ENCODE assay signal across 28 cellular contexts in the genomic region with DNA sequence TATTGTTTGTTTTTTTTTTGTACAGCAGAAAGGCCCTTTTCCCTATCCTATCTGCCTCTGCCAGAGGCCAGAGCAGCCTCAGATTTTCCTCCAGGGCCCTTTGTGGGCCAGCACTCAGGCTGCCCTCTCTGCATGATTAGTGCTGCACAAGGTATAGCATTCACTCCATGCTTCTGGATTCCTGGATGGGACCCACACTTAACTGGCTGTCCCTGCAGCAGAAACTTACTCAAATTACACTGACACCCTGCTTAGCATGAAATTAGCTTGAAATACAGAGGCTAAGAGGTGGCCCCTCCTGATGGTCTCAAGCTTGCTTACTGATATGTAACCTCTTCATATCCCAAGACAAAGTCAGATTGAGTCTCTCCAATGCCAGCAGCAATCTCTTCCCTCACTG.
DNase-seq lines count a peak whose midpoint lies in the region; TF ChIP-seq lines count a peak whose summit lies in the region.
"Had no signal": no experiment of that assay in that cellular context is flagged by ENCODE, and none has a peak within 500 bp of the region (broad histone marks: within the 10 kb centered on the region; RNA-seq: fewer than 3 reads in every experiment).

No MANE protein-coding gene starts in this region.

- peaks cover 22% of the 10 kb centered on the region for H3K4me1 Mint-ChIP-seq in dendritic cell treated with granulocyte-macrophage colony-stimulating factor and Interleukin-4, amounts not matched to agents 40 ng/mL and 50 ng/mL, for 4 days (ENCODE audit: low read depth)
- peaks cover 10% of the 10 kb centered on the region for H3K4me1 Mint-ChIP-seq in nephron progenitor cell
- H3K4me1 Mint-ChIP-seq: CD8-positive, alpha-beta memory T cell had no signal

- no peaks in the 10 kb centered on the region for H3K4me1 ChIP-seq in OCI-LY7 (ENCODE audit: insufficient read depth, low read length, poor library complexity, severe bottlenecking)
- H3K4me1 ChIP-seq: BE2C had no signal

- DNase-seq in ELF-1 (ENCODE audit: low read depth, low spot score) (peak; percentile 27), OCI-M1 (lab: John Stamatoyannopoulos, UW) (peak; percentile 52), nephron progenitor cell (peak; percentile 10), kidney glomerular epithelial cell (lab: John Stamatoyannopoulos, UW) (no peak), OCI-LY7 (ENCODE audit: low spot score) (no peak), foreskin melanocyte (no peak)
- DNase-seq: 8988T; ACHN; BE2C; CD8-positive, alpha-beta memory T cell; DMS 273 treated with DMSO at 0.1 percent for 48 hours; DMS79; EL; GF-D8; HCEC 1CT; IMR-90; KG1; MG63; NCI-H1105 treated with DMSO at 0.1 percent for 48 hours; NCI-H2029 treated with DMSO at 0.1 percent for 48 hours; NCI-H446 treated with DMSO at 0.1 percent for 48 hours; NCI-H526; NCI-H82; SHP77 treated with DMSO at 0.1 percent for 48 hours had no signal

- no TSS peak for BruUV-seq in OCI-LY7 (replicated peaks; lab: Mats Ljungman, UMichigan)

- no peaks in the 10 kb centered on the region for H3K36me3 Mint-ChIP-seq in dendritic cell treated with granulocyte-macrophage colony-stimulating factor and Interleukin-4, amounts not matched to agents 40 ng/mL and 50 ng/mL, for 4 days (ENCODE audit: low read depth)
- H3K36me3 Mint-ChIP-seq in nephron progenitor cell (ENCODE audit: low read depth) = no peaks in the 10 kb centered on the region
- H3K36me3 Mint-ChIP-seq: CD14-positive monocyte; CD8-positive, alpha-beta memory T cell had no signal

- H3K36me3 ChIP-seq in OCI-LY7 (ENCODE audit: insufficient read depth, low read length) = no peaks in the 10 kb centered on the region
- H3K36me3 ChIP-seq: BE2C, MG63 had no signal

- CTCF ChIA-PET in OCI-LY7 (lab: Charles Lee; ENCODE audit: unreplicated experiment) = no interaction called here

- POLR2A ChIA-PET in OCI-LY7 (lab: Charles Lee) = no interaction called here

- intact Hi-C loops in dendritic cell treated with granulocyte-macrophage colony-stimulating factor and Interleukin-4, amounts not matched to agents 40 ng/mL and 50 ng/mL, for 4 days (cut with micrococcal nuclease) = no loop called here
- intact Hi-C loops in OCI-LY7 (cut with micrococcal nuclease; ENCODE audit: unreplicated experiment) = no loop called here

- no peak overlapping the region for H3K4me2 ChIP-seq in OCI-LY7 (ENCODE audit: low read length)

- no peak overlapping the region for H3K27ac ChIP-seq in OCI-LY7 (ENCODE audit: low read depth, low read length, poor library complexity, severe bottlenecking)
- H3K27ac ChIP-seq: RWPE1, SK-N-MC had no signal

- H3K27me3 Mint-ChIP-seq in dendritic cell treated with granulocyte-macrophage colony-stimulating factor and Interleukin-4, amounts not matched to agents 40 ng/mL and 50 ng/mL, for 4 days = peaks cover 3% of the 10 kb centered on the region
- H3K27me3 Mint-ChIP-seq in nephron progenitor cell (ENCODE audit: low read depth, poor library complexity) = no peaks in the 10 kb centered on the region
- H3K27me3 Mint-ChIP-seq: CD8-positive, alpha-beta memory T cell had no signal

- no peaks in the 10 kb centered on the region for H3K79me2 ChIP-seq in OCI-LY7 (ENCODE audit: insufficient read depth, low read depth, low read length)

- H3K9me2 ChIP-seq in OCI-LY7 (ENCODE audit: insufficient read depth, low read length) = no peaks in the 10 kb centered on the region

- no peak overlapping the region for H3K4me3 ChIP-seq in OCI-LY7 (ENCODE audit: low read depth, low read length, poor library complexity, severe bottlenecking)
- H3K4me3 ChIP-seq: MG63, SK-N-MC had no signal

- no peak overlapping the region for H3K4me3 Mint-ChIP-seq in dendritic cell treated with granulocyte-macrophage colony-stimulating factor and Interleukin-4, amounts not matched to agents 40 ng/mL and 50 ng/mL, for 4 days
- H3K4me3 Mint-ChIP-seq in nephron progenitor cell = no peak overlapping the region
- H3K4me3 Mint-ChIP-seq: CD14-positive monocyte; CD8-positive, alpha-beta memory T cell had no signal

- no peaks in the 10 kb centered on the region for H3K9me3 ChIP-seq in OCI-LY7 (ENCODE audit: low read length)
- H3K9me3 ChIP-seq: BE2C, MG63 had no signal

- no peak for TF ChIP-seq CTCF in nephron progenitor cell (IDR thresholded peaks at IDR 0.05)
- no peak for TF ChIP-seq CTCF in OCI-LY7 (conservative IDR thresholded peaks at IDR 0.05; ENCODE audit: low read length)

- no peaks in the 10 kb centered on the region for H3K9me3 Mint-ChIP-seq in dendritic cell treated with granulocyte-macrophage colony-stimulating factor and Interleukin-4, amounts not matched to agents 40 ng/mL and 50 ng/mL, for 4 days
- no peaks in the 10 kb centered on the region for H3K9me3 Mint-ChIP-seq in nephron progenitor cell

- no peaks in the 10 kb centered on the region for H4K20me1 ChIP-seq in OCI-LY7 (ENCODE audit: insufficient read depth, low read length)

- peak overlapping the region; percentile 22 for H3K27ac Mint-ChIP-seq in dendritic cell treated with granulocyte-macrophage colony-stimulating factor and Interleukin-4, amounts not matched to agents 40 ng/mL and 50 ng/mL, for 4 days
- peak overlapping the region; percentile 50 for H3K27ac Mint-ChIP-seq in nephron progenitor cell
- H3K27ac Mint-ChIP-seq: CD14-positive monocyte; CD8-positive, alpha-beta memory T cell had no signal

- H2AFZ ChIP-seq in OCI-LY7 (ENCODE audit: low read length) = no peak overlapping the region

Comparison
In these comparisons a context has a peak if more than half of its experiments do, and no peak if none do; other contexts are left out.
1. DNase-seq: peak in ELF-1 (single experiment), OCI-M1 (single experiment) and nephron progenitor cell (single experiment); none in kidney glomerular epithelial cell (single experiment), OCI-LY7 (single experiment) and foreskin melanocyte (single experiment).